Comparison of ENCODE assay signal across 8 cellular contexts in the genomic region with DNA sequence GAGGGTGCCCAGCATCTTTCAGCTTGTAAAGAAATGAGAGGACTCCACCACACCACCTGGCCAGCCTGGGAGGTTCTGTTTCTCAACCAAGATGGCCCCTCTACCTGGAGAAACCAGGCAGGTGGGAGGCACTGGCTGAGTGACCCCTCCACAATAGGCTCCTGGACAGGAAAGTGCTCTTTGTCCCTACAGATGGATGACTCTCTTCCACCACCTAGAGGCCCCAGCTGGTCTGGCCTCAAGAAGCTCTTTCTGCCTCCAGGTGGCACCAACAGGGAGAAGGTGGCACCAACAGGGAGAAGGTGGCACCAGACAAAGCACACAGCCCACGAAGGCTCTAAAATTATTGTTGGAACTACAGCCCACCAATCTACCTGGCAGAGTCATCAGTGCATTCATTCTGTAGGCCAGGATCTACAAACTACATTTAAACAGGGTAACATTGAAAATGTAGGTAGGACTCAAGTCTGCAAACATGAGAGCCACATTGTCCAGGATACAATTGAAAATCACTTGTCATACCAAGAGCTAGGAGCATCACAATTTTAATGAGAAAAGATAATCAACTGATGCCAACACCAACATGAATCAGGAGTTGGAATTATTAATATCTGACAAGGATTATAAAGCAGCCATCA. TPM values are rescaled to one million over a fixed set of nuclear protein-coding genes. Genes with fewer than 3 reads are reported as not detected.
DNase-seq lines count a peak whose midpoint lies in the region; ATAC-seq and TF ChIP-seq lines count a peak whose summit lies in the region.

No MANE protein-coding gene starts in this region.

- H3K27me3 Mint-ChIP-seq in activated CD8-positive, alpha-beta T cell treated with anti-CD3 and anti-CD28 coated beads, Interleukin-2, amount 10 ng/mL, durations not matched to agents 7 days and 5 days (ENCODE audit: low read depth) = no peaks in the 10 kb centered on the region

- intact Hi-C loops in heart right ventricle (cut with DNase I) (no loop called here), left cardiac atrium (cut with DNase I) (no loop called here)

- no peak for TF ChIP-seq POLR2A in tibial nerve (IDR thresholded peaks at IDR 0.05)

- no peaks in the 10 kb centered on the region for H4K20me1 ChIP-seq in hepatocyte (ENCODE audit: insufficient read depth, poor library complexity, severe bottlenecking)

- H3K9me2 ChIP-seq in hepatocyte (replicated peaks; ENCODE audit: insufficient read depth) = no peaks in the 10 kb centered on the region

- CTCF ChIA-PET in activated CD8-positive, alpha-beta T cell treated with anti-CD3 and anti-CD28 coated beads, Interleukin-2, amount 10 ng/mL, durations not matched to agents 7 days and 5 days (lab: Charles Lee) = interaction anchor here (0.6 to 3.2 kb wide), 25 partner anchors 11 to 264 kb away, joined by 3 to 35 read pairs (median 4); partner anchors contain the start of genes TFF1 and UBASH3A

- H3K36me3 Mint-ChIP-seq in activated CD8-positive, alpha-beta T cell treated with anti-CD3 and anti-CD28 coated beads, Interleukin-2, amount 10 ng/mL, durations not matched to agents 7 days and 5 days (ENCODE audit: low read depth) = peaks cover 28% of the 10 kb centered on the region

- H3K9me3 ChIP-seq in heart right ventricle (peaks cover 0 to 18% (median 0%) of the 10 kb centered on the region in 11 donors), hepatocyte (ENCODE audit: low read depth) (no peaks in the 10 kb centered on the region), tibial nerve (peaks cover 0 to 26% (median 3%) of the 10 kb centered on the region in 4 donors)

- no peak overlapping the region for H2AFZ ChIP-seq in hepatocyte

- no peak overlapping the region for H3K4me2 ChIP-seq in hepatocyte

- peak in 7 of 9 donors; percentile 24 to 64 (median 43) for TF ChIP-seq CTCF in heart right ventricle (IDR thresholded peaks at IDR 0.05)
- TF ChIP-seq CTCF in hepatocyte (IDR thresholded peaks at IDR 0.05; ENCODE audit: poor library complexity) = peak; percentile 60
- peak in 3 of 5 experiments; percentile 10 to 34 (median 30) for TF ChIP-seq CTCF in tibial nerve (IDR thresholded peaks at IDR 0.05)

- no peak overlapping the region for H3K27ac Mint-ChIP-seq in activated CD8-positive, alpha-beta T cell treated with anti-CD3 and anti-CD28 coated beads, Interleukin-2, amount 10 ng/mL, durations not matched to agents 7 days and 5 days

- ATAC-seq in heart right ventricle (no peak), left cardiac atrium (no peak), GM21737 (IDR thresholded peaks at IDR 0.05; ENCODE audit: unreplicated experiment) (no peak), GM18909 (IDR thresholded peaks at IDR 0.05; ENCODE audit: poor library complexity, unreplicated experiment) (no peak)
- ATAC-seq in activated CD8-positive, alpha-beta T cell treated with anti-CD3 and anti-CD28 coated beads, Interleukin-2, amount 10 ng/mL, durations not matched to agents 7 days and 5 days = peak; percentile 58

- H3K4me1 Mint-ChIP-seq in activated CD8-positive, alpha-beta T cell treated with anti-CD3 and anti-CD28 coated beads, Interleukin-2, amount 10 ng/mL, durations not matched to agents 7 days and 5 days (ENCODE audit: low read depth) = peaks cover 25% of the 10 kb centered on the region

- peaks cover 8% of the 10 kb centered on the region for H3K9me3 Mint-ChIP-seq in activated CD8-positive, alpha-beta T cell treated with anti-CD3 and anti-CD28 coated beads, Interleukin-2, amount 10 ng/mL, durations not matched to agents 7 days and 5 days (ENCODE audit: insufficient read depth)

- TF ChIP-seq EP300 in tibial nerve (IDR thresholded peaks at IDR 0.05) = no peak

- no peak overlapping the region for H3K4me3 Mint-ChIP-seq in activated CD8-positive, alpha-beta T cell treated with anti-CD3 and anti-CD28 coated beads, Interleukin-2, amount 10 ng/mL, durations not matched to agents 7 days and 5 days

- H3K4me3 ChIP-seq in heart right ventricle (no peak overlapping the region), hepatocyte (no peak overlapping the region), tibial nerve (no peak overlapping the region)

- DNase-seq in heart right ventricle = no peak
- DNase-seq in left cardiac atrium = no peak
- peak; percentile 80 for DNase-seq in NCI-H2107 treated with DMSO at 0.1 percent for 48 hours (lab: John Stamatoyannopoulos, UW; ENCODE audit: unreplicated experiment)
- DNase-seq in activated CD8-positive, alpha-beta T cell treated with anti-CD3 and anti-CD28 coated beads, Interleukin-2, amount 10 ng/mL, durations not matched to agents 7 days and 5 days = peak; percentile 45
- DNase-seq in hepatocyte (ENCODE audit: low spot score) = peak; percentile 71
- DNase-seq in tibial nerve (ENCODE audit: low spot score in 2 of 2) = no peak

- H3K27ac ChIP-seq in heart right ventricle (no peak overlapping the region), hepatocyte (no peak overlapping the region), tibial nerve (no peak overlapping the region)

- H3K36me3 ChIP-seq in heart right ventricle (no peaks in the 10 kb centered on the region), hepatocyte (replicated peaks; ENCODE audit: insufficient read depth, low read depth) (no peaks in the 10 kb centered on the region), tibial nerve (no peaks in the 10 kb centered on the region)

- WGBS in heart right ventricle, 2 donors = 52 to 58% methylated on average over 1 of the region's 1 CpG
- 70% methylated on average over 1 of the region's 1 CpG for WGBS in hepatocyte (ENCODE audit: low lambda C conversion rate, missing lambda C conversion rate)
- WGBS in tibial nerve, 2 donors = 58 to 75% methylated on average over 1 of the region's 1 CpG

- H3K4me1 ChIP-seq in heart right ventricle = no peaks in the 10 kb centered on the region
- peaks cover 16% of the 10 kb centered on the region for H3K4me1 ChIP-seq in hepatocyte (ENCODE audit: insufficient read depth)
- no peaks in the 10 kb centered on the region for H3K4me1 ChIP-seq in tibial nerve

- H3K27me3 ChIP-seq in heart right ventricle (peaks cover 0 to 33% (median 6%) of the 10 kb centered on the region in 7 donors), hepatocyte (no peaks in the 10 kb centered on the region), tibial nerve (no peaks in the 10 kb centered on the region)

- POLR2A ChIA-PET in activated CD8-positive, alpha-beta T cell treated with anti-CD3 and anti-CD28 coated beads, Interleukin-2, amount 10 ng/mL, durations not matched to agents 7 days and 5 days (lab: Charles Lee) = interaction anchor here (1.3 kb wide), 1 partner anchor 22 kb away, joined by 10 read pairs; the partner anchor contains the start of gene UBASH3A

- no peaks in the 10 kb centered on the region for H3K79me2 ChIP-seq in hepatocyte

RNA-seq across cellular contexts. Expression of gene TMPRSS3, which starts 14.4 kb away (rescaled TPM):
- total RNA-seq in heart right ventricle (1 to 10 TPM in 1 of 10 donors, under 1 TPM in 1, not detected in 8; 0.42 to 1.0 TPM), left cardiac atrium (under 1 TPM; 0.18 to 0.27 TPM), hepatocyte (1.4 and 1.7 TPM in 2 replicates), tibial nerve (not detected)
- polyA plus RNA-seq in heart right ventricle (under 1 TPM in 1 of 2 donors, not detected in 1; 0.01 TPM), hepatocyte (1.4 and 1.5 TPM in 2 replicates)
- total RNA-seq in activated CD8-positive, alpha-beta T cell treated with anti-CD3 and anti-CD28 coated beads, Interleukin-2, amount 10 ng/mL, durations not matched to agents 7 days and 5 days = 10 to 100 TPM in 1 of 2 experiments, 1 to 10 TPM in 1; 9.9 to 10.1 TPM

RNA-seq across cellular contexts. Expression of gene TFF1, which starts 15.1 kb away (rescaled TPM):
- not detected for total RNA-seq in heart right ventricle
- not detected for polyA plus RNA-seq in heart right ventricle
- not detected for total RNA-seq in left cardiac atrium
- not detected for total RNA-seq in activated CD8-positive, alpha-beta T cell treated with anti-CD3 and anti-CD28 coated beads, Interleukin-2, amount 10 ng/mL, durations not matched to agents 7 days and 5 days
- 57.4 and 84.2 TPM in 2 replicates for total RNA-seq in hepatocyte
- polyA plus RNA-seq in hepatocyte = 140 and 221 TPM in 2 replicates
- total RNA-seq in tibial nerve = not detected

RNA-seq across cellular contexts. Expression of gene UBASH3A, which starts 22.2 kb away (rescaled TPM):
- 1 to 10 TPM in 1 of 10 donors, under 1 TPM in 2, not detected in 7; 0.15 to 1.3 (median 0.69) TPM for total RNA-seq in heart right ventricle
- polyA plus RNA-seq in heart right ventricle = under 1 TPM; 0.09 to 0.15 TPM
- total RNA-seq in left cardiac atrium = under 1 TPM; 0.44 to 0.47 TPM
- total RNA-seq in activated CD8-positive, alpha-beta T cell treated with anti-CD3 and anti-CD28 coated beads, Interleukin-2, amount 10 ng/mL, durations not matched to agents 7 days and 5 days = 10 to 100 TPM; 68.7 to 74.0 TPM
- not detected in 2 replicates for total RNA-seq in hepatocyte
- not detected in 2 replicates for polyA plus RNA-seq in hepatocyte
- total RNA-seq in tibial nerve = 1 to 10 TPM in 1 of 4 donors, under 1 TPM in 2, not detected in 1; 0.59 to 5.9 (median 0.90) TPM

RNA-seq across cellular contexts. Expression of gene TFF2, which starts 30.7 kb away (rescaled TPM):
- total RNA-seq in heart right ventricle (not detected), left cardiac atrium (not detected), hepatocyte (15.5 and 23.9 TPM in 2 replicates), tibial nerve (not detected)
- polyA plus RNA-seq in heart right ventricle (not detected), hepatocyte (28.1 and 58.7 TPM in 2 replicates)
- not detected for total RNA-seq in activated CD8-positive, alpha-beta T cell treated with anti-CD3 and anti-CD28 coated beads, Interleukin-2, amount 10 ng/mL, durations not matched to agents 7 days and 5 days

Comparison
In these comparisons a context has a peak if more than half of its experiments do, and no peak if none do; other contexts are left out.
1. DNase-seq: peak in NCI-H2107 treated with DMSO at 0.1 percent for 48 hours (single experiment), activated CD8-positive, alpha-beta T cell treated with anti-CD3 and anti-CD28 coated beads, Interleukin-2, amount 10 ng/mL, durations not matched to agents 7 days and 5 days (single experiment) and hepatocyte (single experiment); none in heart right ventricle (0 of 2), left cardiac atrium (single experiment) and tibial nerve (0 of 2).
2. RNA of gene TFF1, which starts 15.1 kb away (total RNA-seq): 57.4 to 84.2 TPM in hepatocyte; not detected in activated CD8-positive, alpha-beta T cell treated with anti-CD3 and anti-CD28 coated beads, Interleukin-2, amount 10 ng/mL, durations not matched to agents 7 days and 5 days, not detected in heart right ventricle, not detected in left cardiac atrium and not detected in tibial nerve; every median in the first group is over 10 times any median in the second.
3. RNA of gene UBASH3A, which starts 22.2 kb away (total RNA-seq): 68.7 to 74.0 TPM in activated CD8-positive, alpha-beta T cell treated with anti-CD3 and anti-CD28 coated beads, Interleukin-2, amount 10 ng/mL, durations not matched to agents 7 days and 5 days; 0.59 to 5.9 TPM in tibial nerve, 0.44 to 0.47 TPM in left cardiac atrium, 0.15 to 1.3 TPM in heart right ventricle and not detected in hepatocyte; every median in the first group is over 10 times any median in the second.
4. Peak in every context shown above with its lines, with median percentiles within 50 percentile points of each other: CTCF ChIP-seq.